Comparison of ENCODE assay signal across 17 cellular contexts in genomic region chr10:110775406-110775805, GRCh38.
DNase-seq lines count a peak whose midpoint lies in the region; ATAC-seq, FAIRE-seq and TF ChIP-seq lines count a peak whose summit lies in the region.
"Had no signal": no experiment of that assay in that cellular context is flagged by ENCODE, and none has a peak within 500 bp of the region (broad histone marks: within the 10 kb centered on the region; RNA-seq: fewer than 3 reads in every experiment).

No MANE protein-coding gene starts in this region.

- CTCF ChIA-PET in A549 (lab: Yijun Ruan, JAX) = interaction anchor here (1.0 kb wide), 1 partner anchor 13 kb away, joined by 4 read pairs; no protein-coding TSS in a partner anchor
- CTCF ChIA-PET in Caco-2 (lab: Charles Lee) = no interaction called here

- no peak for FAIRE-seq in A549 (lab: Jason Lieb, UNC)
- FAIRE-seq: G401.6 had no signal

- TF ChIP-seq CTCF in A549 (IDR thresholded peaks at IDR 0.05) = no peak
- TF ChIP-seq CTCF in Caco-2 (IDR thresholded peaks at IDR 0.05; ENCODE audit: insufficient read depth in 1 of 2, low read depth in 1 of 2, low read length in 1 of 2, severe bottlenecking in 1 of 2, unreplicated experiment in 1 of 2) = no peak
- TF ChIP-seq CTCF in right lobe of liver (IDR thresholded peaks at IDR 0.05) = no peak

- H3K27me3 Mint-ChIP-seq in Caco-2 (ENCODE audit: insufficient read depth, unreplicated experiment) = no peaks in the 10 kb centered on the region
- peaks cover 1% of the 10 kb centered on the region for H3K27me3 Mint-ChIP-seq in activated T-helper 2 cell treated with anti-CD3 and anti-CD28 coated beads, Interferon-gamma antibody, Interleukin-2, Interleukin-4, amounts not matched to agents 10 μg/mL and 5 μg/mL and 100 μg/mL, durations not matched to agents 14 hours and 24 hours and 36 hours (ENCODE audit: low read depth)
- H3K27me3 Mint-ChIP-seq: CD4-positive, alpha-beta memory T cell had no signal

- WGBS in A549 (ENCODE audit: missing lambda C conversion rate) = 91% methylated on average over 4 of the region's 4 CpGs
- 92% methylated on average over 4 of the region's 4 CpGs for WGBS in right lobe of liver (ENCODE audit: insufficient coverage, low coverage, low lambda C conversion rate, missing lambda C conversion rate)

- H3K4me1 Mint-ChIP-seq in Caco-2 (ENCODE audit: low read depth, unreplicated experiment) = peaks cover 21% of the 10 kb centered on the region
- peaks cover 68% of the 10 kb centered on the region for H3K4me1 Mint-ChIP-seq in activated T-helper 2 cell treated with anti-CD3 and anti-CD28 coated beads, Interferon-gamma antibody, Interleukin-2, Interleukin-4, amounts not matched to agents 10 μg/mL and 5 μg/mL and 100 μg/mL, durations not matched to agents 14 hours and 24 hours and 36 hours (ENCODE audit: low read depth)
- H3K4me1 Mint-ChIP-seq: H9 had no signal

- H3K9me3 ChIP-seq in A549 = no peaks in the 10 kb centered on the region
- H3K9me3 ChIP-seq in Caco-2 = no peaks in the 10 kb centered on the region
- no peaks in the 10 kb centered on the region for H3K9me3 ChIP-seq in right lobe of liver

- TF ChIP-seq EP300 in A549 (IDR thresholded peaks at IDR 0.05) = no peak

- H3K9me3 Mint-ChIP-seq in Caco-2 (ENCODE audit: unreplicated experiment) = no peaks in the 10 kb centered on the region
- no peaks in the 10 kb centered on the region for H3K9me3 Mint-ChIP-seq in activated T-helper 2 cell treated with anti-CD3 and anti-CD28 coated beads, Interferon-gamma antibody, Interleukin-2, Interleukin-4, amounts not matched to agents 10 μg/mL and 5 μg/mL and 100 μg/mL, durations not matched to agents 14 hours and 24 hours and 36 hours
- H3K9me3 Mint-ChIP-seq: dendritic cell treated with granulocyte-macrophage colony-stimulating factor and Interleukin-4, amounts not matched to agents 40 ng/mL and 50 ng/mL, for 4 days; H9; IgD-negative memory B cell had no signal

- ATAC-seq in A549 = peak in 1 of 2 experiments; percentile 20; a peak in 1 of 6 replicates
- no peak for ATAC-seq in right lobe of liver
- no peak for ATAC-seq in GM18505 (IDR thresholded peaks at IDR 0.05; ENCODE audit: unreplicated experiment)
- ATAC-seq in HG02642 (IDR thresholded peaks at IDR 0.05; ENCODE audit: poor library complexity, unreplicated experiment) = no peak

- peaks cover 14% of the 10 kb centered on the region for H3K36me3 Mint-ChIP-seq in Caco-2 (ENCODE audit: insufficient read depth, unreplicated experiment)
- H3K36me3 Mint-ChIP-seq in activated T-helper 2 cell treated with anti-CD3 and anti-CD28 coated beads, Interferon-gamma antibody, Interleukin-2, Interleukin-4, amounts not matched to agents 10 μg/mL and 5 μg/mL and 100 μg/mL, durations not matched to agents 14 hours and 24 hours and 36 hours (ENCODE audit: low read depth) = no peaks in the 10 kb centered on the region
- H3K36me3 Mint-ChIP-seq: CD4-positive, alpha-beta memory T cell had no signal

- TF ChIP-seq RAD21 in A549 (conservative IDR thresholded peaks at IDR 0.05 in 1 of 2, IDR thresholded peaks at IDR 0.05 in 1 of 2) = no peak

- TF ChIP-seq POLR2A in A549 (IDR thresholded peaks at IDR 0.05; ENCODE audit: low read length) (no peak), right lobe of liver (IDR thresholded peaks at IDR 0.05) (no peak), GM18505 (IDR thresholded peaks at IDR 0.05; ENCODE audit: borderline replicate concordance, extremely low read depth, insufficient read depth, insufficient read length) (no peak)

- H3K4me3 Mint-ChIP-seq in Caco-2 (ENCODE audit: unreplicated experiment) = peak overlapping the region; percentile 51
- H3K4me3 Mint-ChIP-seq in activated T-helper 2 cell treated with anti-CD3 and anti-CD28 coated beads, Interferon-gamma antibody, Interleukin-2, Interleukin-4, amounts not matched to agents 10 μg/mL and 5 μg/mL and 100 μg/mL, durations not matched to agents 14 hours and 24 hours and 36 hours (ENCODE audit: low read depth) = no peak overlapping the region
- H3K4me3 Mint-ChIP-seq: CD4-positive, alpha-beta memory T cell; dendritic cell treated with granulocyte-macrophage colony-stimulating factor and Interleukin-4, amounts not matched to agents 40 ng/mL and 50 ng/mL, for 4 days; H9; IgD-negative memory B cell had no signal

- BruUV-seq in Caco-2 (replicated peaks; lab: Mats Ljungman, UMichigan) = TSS peak; percentile 49

- POLR2A ChIA-PET in A549 (lab: Yijun Ruan, JAX) (interaction anchor here (0.5 kb wide), 1 partner anchor 413 kb away, joined by 4 read pairs; no protein-coding TSS in a partner anchor), Caco-2 (lab: Charles Lee) (no interaction called here)

- H3K4me2 ChIP-seq in A549 = peak overlapping the region; percentile 52

- H3K4me1 ChIP-seq in A549 (peaks cover 23% of the 10 kb centered on the region), Caco-2 (peaks cover 34% of the 10 kb centered on the region), right lobe of liver (peaks cover 0 to 6% (median 2%) of the 10 kb centered on the region in 4 donors)

- no peak for DNase-seq in A549 (ENCODE audit: low read depth in 1 of 2, low spot score in 1 of 2)
- DNase-seq in Caco-2 = no peak
- no peak for DNase-seq in activated T-helper 2 cell treated with anti-CD3 and anti-CD28 coated beads, Interferon-gamma antibody, Interleukin-2, Interleukin-4, amounts not matched to agents 10 μg/mL and 5 μg/mL and 100 μg/mL, durations not matched to agents 14 hours and 24 hours and 36 hours (ENCODE audit: low spot score)
- no peak for DNase-seq in right lobe of liver
- no peak for DNase-seq in NCI-H1930 (lab: John Stamatoyannopoulos, UW)
- DNase-seq: activated effector memory CD4-positive, alpha-beta T cell treated with Interleukin-2 at 50 U/mL for 16 hours; CD4-positive, alpha-beta memory T cell; glutamatergic neuron; H9; left colon; midbrain; NCI-H526 had no signal

- H3K27ac ChIP-seq in A549 (peak overlapping the region in 1 of 2 experiments; percentile 42; a peak in 2 of 6 replicates), right lobe of liver (peak overlapping the region; percentile 44 to 61 (median 50))

- H3K36me3 ChIP-seq in Caco-2 (ENCODE audit: control insufficient read depth, insufficient read depth, low read length) (no peaks in the 10 kb centered on the region; the same call in 1 of the 2 replicates), right lobe of liver (no peaks in the 10 kb centered on the region)

- H3K4me3 ChIP-seq in A549 (no peak overlapping the region), Caco-2 (ENCODE audit: low read depth, low read length) (no peak overlapping the region), right lobe of liver (no peak overlapping the region)

- intact Hi-C loops in Caco-2 (cut with micrococcal nuclease; ENCODE audit: unreplicated experiment) (loop anchor here (1.0 kb wide), 2 partner anchors 16 to 82 kb away; no protein-coding TSS in a partner anchor), right lobe of liver (cut with DNase I) (no loop called here)
- intact Hi-C loops in activated T-helper 2 cell treated with anti-CD3 and anti-CD28 coated beads, Interferon-gamma antibody, Interleukin-2, Interleukin-4, amounts not matched to agents 10 μg/mL and 5 μg/mL and 100 μg/mL, durations not matched to agents 14 hours and 24 hours and 36 hours (cut with micrococcal nuclease) = loop anchor here (2.0 kb wide), 1 partner anchor 89 kb away; no protein-coding TSS in a partner anchor

- peak overlapping the region; percentile 98 for H3K27ac Mint-ChIP-seq in Caco-2 (ENCODE audit: unreplicated experiment)
- H3K27ac Mint-ChIP-seq in activated T-helper 2 cell treated with anti-CD3 and anti-CD28 coated beads, Interferon-gamma antibody, Interleukin-2, Interleukin-4, amounts not matched to agents 10 μg/mL and 5 μg/mL and 100 μg/mL, durations not matched to agents 14 hours and 24 hours and 36 hours = peak overlapping the region; percentile 99
- H3K27ac Mint-ChIP-seq: dendritic cell treated with granulocyte-macrophage colony-stimulating factor and Interleukin-4, amounts not matched to agents 40 ng/mL and 50 ng/mL, for 4 days; H9; IgD-negative memory B cell had no signal

- no peaks in the 10 kb centered on the region for H3K27me3 ChIP-seq in Caco-2 (replicated peaks; ENCODE audit: control insufficient read depth, insufficient read depth, low read length)
- H3K27me3 ChIP-seq in right lobe of liver = no peaks in the 10 kb centered on the region

TF ChIP-seq in A549, 52 proteins besides CTCF, POLR2A, EP300 and RAD21 (continues in another document):
- TF ChIP-seq JUNB (IDR thresholded peaks at IDR 0.05) (no peak), MAZ (IDR thresholded peaks at IDR 0.05; ENCODE audit: borderline replicate concordance, low read depth, low read length) (no peak), RARB (CRISPR knock-in tag; IDR thresholded peaks at IDR 0.05) (no peak), GATA3 (IDR thresholded peaks at IDR 0.05; ENCODE audit: borderline replicate concordance) (no peak), TP53 (CRISPR knock-in tag; IDR thresholded peaks at IDR 0.05) (no peak), NPAS2 (CRISPR knock-in tag; IDR thresholded peaks at IDR 0.05; ENCODE audit: borderline replicate concordance) (no peak), HDAC2 (IDR thresholded peaks at IDR 0.05) (no peak), ZNF302 (CRISPR knock-in tag; IDR thresholded peaks at IDR 0.05) (no peak), MAFK (IDR thresholded peaks at IDR 0.05; ENCODE audit: partially characterized antibody) (no peak), FOSB (CRISPR knock-in tag; IDR thresholded peaks at IDR 0.05) (no peak), REST (IDR thresholded peaks at IDR 0.05) (no peak)

Comparison
In these comparisons a context has a peak if more than half of its experiments do, and no peak if none do; other contexts are left out.
1. intact Hi-C loops: an anchor here in Caco-2 (1.0 kb wide) and activated T-helper 2 cell treated with anti-CD3 and anti-CD28 coated beads, Interferon-gamma antibody, Interleukin-2, Interleukin-4, amounts not matched to agents 10 μg/mL and 5 μg/mL and 100 μg/mL, durations not matched to agents 14 hours and 24 hours and 36 hours (2.0 kb wide); none called in right lobe of liver.